ENCODE assay signal across 39 cellular contexts in the genomic region with DNA sequence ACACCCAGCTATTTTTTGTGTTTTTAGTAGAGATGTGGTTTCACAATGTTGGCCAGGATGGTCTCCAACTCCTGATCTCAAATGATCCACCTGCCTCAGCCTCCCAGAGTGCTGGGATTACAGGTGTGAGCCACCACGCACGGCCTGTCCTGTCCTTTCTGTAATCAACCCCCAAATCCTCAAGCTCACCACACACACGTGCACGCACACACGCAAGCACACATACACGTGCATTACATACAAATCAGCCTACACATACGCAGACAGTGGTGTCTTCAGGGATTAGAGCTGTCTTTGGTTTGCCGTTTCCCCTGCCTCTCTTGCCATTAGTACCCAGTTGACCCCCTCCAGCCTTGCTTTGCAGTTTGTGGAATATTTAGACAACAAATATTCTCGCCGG. TPM values are rescaled to one million over a fixed set of nuclear protein-coding genes. Genes with fewer than 3 reads are reported as not detected.
"Had no signal": no experiment of that assay in that cellular context is flagged by ENCODE, and none has a peak within 500 bp of the region (broad histone marks: within the 10 kb centered on the region; RNA-seq: fewer than 3 reads in every experiment).

No MANE protein-coding gene starts in this region.

- DNase-seq: activated B cell treated with CpG ODN at 0.5 μM for 24 hours; activated CD4-positive, alpha-beta memory T cell treated with anti-CD3 and anti-CD28 coated beads for 36 hours; activated CD4-positive, alpha-beta T cell treated with anti-CD3 and anti-CD28 coated beads for 4 hours; activated CD4-positive, alpha-beta T cell treated with anti-CD3 and anti-CD28 coated beads, Interleukin-2, amount 10 ng/mL, durations not matched to agents 24 days and 14 days; activated CD4-positive, alpha-beta T cell treated with anti-CD3 and anti-CD28 coated beads, Interleukin-2, amount 50 U/mL, for 1 hour; activated CD4-positive, alpha-beta T cell treated with anti-CD3 and anti-CD28 coated beads, Interleukin-2, amount 50 U/mL, for 4 hours; activated CD4-positive, CD25-positive, alpha-beta regulatory T cell treated with anti-CD3 and anti-CD28 coated beads, Interleukin-2, amount 50 U/mL, for 72 hours; activated CD8-positive, alpha-beta memory T cell treated with anti-CD3 and anti-CD28 coated beads, Interleukin-2, amount 50 U/mL, for 4 hours; activated CD8-positive, alpha-beta T cell treated with anti-CD3 and anti-CD28 coated beads for 36 hours; activated effector memory CD4-positive, alpha-beta T cell treated with anti-CD3 and anti-CD28 coated beads, Interleukin-2, amount 50 U/mL, for 16 hours; activated gamma-delta T cell treated with Interleukin-2 at 50 U/mL for 16 hours; activated naive CD4-positive, alpha-beta T cell; activated naive CD4-positive, alpha-beta T cell treated with anti-CD3 and anti-CD28 coated beads for 36 hours; activated naive CD4-positive, alpha-beta T cell treated with anti-CD3 and anti-CD28 coated beads, Interleukin-2, amount 50 U/mL, for 16 hours; activated naive CD8-positive, alpha-beta T cell treated with anti-CD3 and anti-CD28 coated beads for 36 hours; activated T-cell treated with anti-CD3 and anti-CD28 coated beads for 4 hours; activated T-cell treated with anti-CD3 and anti-CD28 coated beads, Interleukin-2, amount 50 U/mL, for 1 hour; activated T-cell treated with anti-CD3 and anti-CD28 coated beads, Interleukin-2, amount 50 U/mL, for 4 hours; activated T-cell treated with anti-CD3 and anti-CD28 coated beads, Interleukin-2, amount 50 U/mL, for 72 hours; adrenal gland; amniotic stem cell; aorta; body of pancreas; brain microvascular endothelial cell; central memory CD4-positive, alpha-beta T cell; T-helper 1 cell; T-helper 2 cell; T-helper 9 cell had no signal

- FAIRE-seq: astrocyte, TTC549 had no signal

- H3K27me3 ChIP-seq: brain microvascular endothelial cell had no signal

- H3K36me3 Mint-ChIP-seq: activated naive CD4-positive, alpha-beta T cell treated with anti-CD3 and anti-CD28 coated beads, Interleukin-2, amount 50 U/mL, for 72 hours; activated naive CD8-positive, alpha-beta T cell treated with anti-CD3 and anti-CD28 coated beads for 36 hours had no signal

- H3K9me3 Mint-ChIP-seq: activated T-helper 1 cell treated with anti-CD3 and anti-CD28 coated beads, Interleukin-12 subunit alpha, Interleukin-12 subunit beta, Interleukin-2, Interleukin-4 antibody, amounts not matched to agents 30 ng/mL and 10 ng/mL and 1 ng/mL, durations not matched to agents 14 hours and 24 hours and 36 hours; T-helper 2 cell treated with Interferon-gamma antibody and Interleukin-4, amounts not matched to agents 5 μg/mL and 100 μg/mL, for 36 hours had no signal

- H3K4me3 ChIP-seq: adrenal gland, body of pancreas, breast epithelium had no signal

- H3K4me3 Mint-ChIP-seq: activated B cell treated with CpG ODN at 0.5 μM for 24 hours; activated CD4-positive, alpha-beta memory T cell treated with anti-CD3 and anti-CD28 coated beads for 36 hours; activated CD4-positive, alpha-beta T cell treated with anti-CD3 and anti-CD28 coated beads, Interleukin-2, amount 10 ng/mL, durations not matched to agents 24 days and 14 days; activated CD8-positive, alpha-beta T cell treated with anti-CD3 and anti-CD28 coated beads for 36 hours; activated naive CD4-positive, alpha-beta T cell treated with anti-CD3 and anti-CD28 coated beads for 36 hours; activated naive CD8-positive, alpha-beta T cell treated with anti-CD3 and anti-CD28 coated beads for 36 hours; activated T-cell treated with anti-CD3 and anti-CD28 coated beads, Interleukin-2, amount 50 U/mL, for 4 hours; activated T-cell treated with anti-CD3 and anti-CD28 coated beads, Interleukin-2, amount 50 U/mL, for 72 hours; activated T-helper 1 cell treated with anti-CD3 and anti-CD28 coated beads, Interleukin-12 subunit alpha, Interleukin-12 subunit beta, Interleukin-2, Interleukin-4 antibody, amounts not matched to agents 30 ng/mL and 10 ng/mL and 1 ng/mL, durations not matched to agents 14 hours and 24 hours and 36 hours; activated T-helper 17 cell treated with anti-CD3 and anti-CD28 coated beads, Interleukin-2, amount 50 U/mL, for 72 hours; T-helper 1 cell treated with Interleukin-12 subunit alpha and Interleukin-12 subunit beta and Interleukin-4 antibody, amounts not matched to agents 30 μg/mL and 1 μg/mL, for 36 hours; T-helper 2 cell treated with Interferon-gamma antibody and Interleukin-4, amounts not matched to agents 5 μg/mL and 100 μg/mL, for 36 hours had no signal

- H3K27ac ChIP-seq: adrenal gland, body of pancreas, brain microvascular endothelial cell, breast epithelium, VCaP had no signal

- H3K9me3 ChIP-seq: body of pancreas had no signal

- H3K4me1 Mint-ChIP-seq: activated B cell treated with CpG ODN at 0.5 μM for 24 hours; activated CD4-positive, alpha-beta T cell treated with anti-CD3 and anti-CD28 coated beads, Interleukin-2, amount 10 ng/mL, durations not matched to agents 24 days and 14 days; activated naive CD8-positive, alpha-beta T cell treated with anti-CD3 and anti-CD28 coated beads for 36 hours; activated T-helper 17 cell treated with anti-CD3 and anti-CD28 coated beads, Interleukin-2, amount 50 U/mL, for 72 hours had no signal

- H3K27ac Mint-ChIP-seq: activated B cell treated with CpG ODN at 0.5 μM for 24 hours; activated CD4-positive, alpha-beta memory T cell treated with anti-CD3 and anti-CD28 coated beads for 36 hours; activated CD4-positive, alpha-beta T cell treated with anti-CD3 and anti-CD28 coated beads, Interleukin-2, amount 10 ng/mL, durations not matched to agents 24 days and 14 days; activated CD8-positive, alpha-beta T cell treated with anti-CD3 and anti-CD28 coated beads for 36 hours; activated naive CD4-positive, alpha-beta T cell treated with anti-CD3 and anti-CD28 coated beads for 36 hours; activated naive CD4-positive, alpha-beta T cell treated with anti-CD3 and anti-CD28 coated beads, Interleukin-2, amount 50 U/mL, for 72 hours; activated naive CD8-positive, alpha-beta T cell treated with anti-CD3 and anti-CD28 coated beads for 36 hours; activated T-cell treated with anti-CD3 and anti-CD28 coated beads, Interleukin-2, amount 50 U/mL, for 72 hours; activated T-helper 1 cell treated with anti-CD3 and anti-CD28 coated beads, Interleukin-12 subunit alpha, Interleukin-12 subunit beta, Interleukin-2, Interleukin-4 antibody, amounts not matched to agents 30 ng/mL and 10 ng/mL and 1 ng/mL, durations not matched to agents 14 hours and 24 hours and 36 hours; activated T-helper 17 cell treated with anti-CD3 and anti-CD28 coated beads, Interleukin-2, amount 50 U/mL, for 72 hours; T-helper 1 cell treated with Interleukin-12 subunit alpha and Interleukin-12 subunit beta and Interleukin-4 antibody, amounts not matched to agents 30 μg/mL and 1 μg/mL, for 36 hours; T-helper 2 cell treated with Interferon-gamma antibody and Interleukin-4, amounts not matched to agents 5 μg/mL and 100 μg/mL, for 36 hours had no signal

- H3K27me3 Mint-ChIP-seq: activated CD4-positive, alpha-beta T cell treated with anti-CD3 and anti-CD28 coated beads, Interleukin-2, amount 10 ng/mL, durations not matched to agents 24 days and 14 days had no signal

- H3K4me1 ChIP-seq: adrenal gland, body of pancreas, breast epithelium had no signal

- H3K36me3 ChIP-seq: adrenal gland, brain microvascular endothelial cell, breast epithelium had no signal

RNA-seq across cellular contexts. Expression of a gene that starts 6.5 kb away (rescaled TPM):
- total RNA-seq: activated B cell treated with CpG ODN at 0.5 μM for 24 hours; activated CD4-positive, alpha-beta memory T cell treated with anti-CD3 and anti-CD28 coated beads for 36 hours; activated CD4-positive, alpha-beta T cell treated with anti-CD3 and anti-CD28 coated beads, Interleukin-2, amount 10 ng/mL, durations not matched to agents 24 days and 14 days; activated CD8-positive, alpha-beta memory T cell treated with anti-CD3 and anti-CD28 coated beads for 36 hours; activated CD8-positive, alpha-beta T cell treated with anti-CD3 and anti-CD28 coated beads for 36 hours; activated naive CD4-positive, alpha-beta T cell treated with anti-CD3 and anti-CD28 coated beads for 36 hours; activated naive CD4-positive, alpha-beta T cell treated with anti-CD3 and anti-CD28 coated beads, Interleukin-2, amount 50 U/mL, for 72 hours; activated naive CD8-positive, alpha-beta T cell treated with anti-CD3 and anti-CD28 coated beads for 36 hours; activated T-cell treated with anti-CD3 and anti-CD28 coated beads, Interleukin-2, amount 50 U/mL, for 4 hours; activated T-cell treated with anti-CD3 and anti-CD28 coated beads, Interleukin-2, amount 50 U/mL, for 72 hours; activated T-helper 1 cell treated with anti-CD3 and anti-CD28 coated beads, Interleukin-12 subunit alpha, Interleukin-12 subunit beta, Interleukin-2, Interleukin-4 antibody, amounts not matched to agents 30 ng/mL and 10 ng/mL and 1 ng/mL, durations not matched to agents 14 hours and 24 hours and 36 hours; activated T-helper 17 cell treated with anti-CD3 and anti-CD28 coated beads, Interleukin-2, amount 50 U/mL, for 72 hours; adrenal gland; aorta; astrocyte; body of pancreas; breast epithelium; cardiac septum had no signal
- polyA plus RNA-seq: adrenal gland, aorta had no signal

RNA-seq across cellular contexts. Expression of a gene that starts 30.3 kb away (rescaled TPM):
- total RNA-seq: activated B cell treated with CpG ODN at 0.5 μM for 24 hours; activated CD4-positive, alpha-beta memory T cell treated with anti-CD3 and anti-CD28 coated beads for 36 hours; activated CD4-positive, alpha-beta T cell treated with anti-CD3 and anti-CD28 coated beads, Interleukin-2, amount 10 ng/mL, durations not matched to agents 24 days and 14 days; activated CD8-positive, alpha-beta memory T cell treated with anti-CD3 and anti-CD28 coated beads for 36 hours; activated CD8-positive, alpha-beta T cell treated with anti-CD3 and anti-CD28 coated beads for 36 hours; activated naive CD4-positive, alpha-beta T cell treated with anti-CD3 and anti-CD28 coated beads for 36 hours; activated naive CD4-positive, alpha-beta T cell treated with anti-CD3 and anti-CD28 coated beads, Interleukin-2, amount 50 U/mL, for 72 hours; activated naive CD8-positive, alpha-beta T cell treated with anti-CD3 and anti-CD28 coated beads for 36 hours; activated T-cell treated with anti-CD3 and anti-CD28 coated beads, Interleukin-2, amount 50 U/mL, for 4 hours; activated T-cell treated with anti-CD3 and anti-CD28 coated beads, Interleukin-2, amount 50 U/mL, for 72 hours; activated T-helper 1 cell treated with anti-CD3 and anti-CD28 coated beads, Interleukin-12 subunit alpha, Interleukin-12 subunit beta, Interleukin-2, Interleukin-4 antibody, amounts not matched to agents 30 ng/mL and 10 ng/mL and 1 ng/mL, durations not matched to agents 14 hours and 24 hours and 36 hours; activated T-helper 17 cell treated with anti-CD3 and anti-CD28 coated beads, Interleukin-2, amount 50 U/mL, for 72 hours; adrenal gland; aorta; body of pancreas; cardiac septum had no signal
- polyA plus RNA-seq: adrenal gland, aorta had no signal
